In the genomic region with DNA sequence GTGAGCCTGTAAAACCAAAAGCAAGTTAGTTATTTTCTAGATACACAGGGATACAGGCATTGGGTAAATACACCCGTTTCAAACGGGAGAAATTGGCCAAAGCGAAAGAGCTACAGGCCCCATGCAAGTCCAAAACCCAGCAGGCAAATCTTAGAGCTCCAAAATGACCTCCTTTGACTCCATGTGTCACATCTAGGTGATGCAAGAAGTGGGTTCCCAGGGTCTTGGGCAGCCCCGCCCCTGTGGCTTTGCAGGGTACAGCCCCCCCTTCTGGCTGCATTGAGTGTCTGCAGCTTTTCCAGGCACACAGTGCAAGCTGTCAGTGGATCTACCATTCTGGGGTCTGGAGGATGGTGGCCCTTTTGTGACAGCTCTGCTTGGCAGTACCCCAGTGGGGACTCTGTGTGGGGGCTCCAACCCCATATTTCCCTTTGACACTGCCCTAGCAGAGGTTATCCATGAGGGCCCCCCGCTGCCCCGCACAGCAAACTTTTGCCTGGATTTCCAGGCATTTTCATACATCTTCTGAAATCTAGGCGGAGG, we compare ENCODE assay signal across 8 cellular contexts.
DNase-seq lines count a peak whose midpoint lies in the region; ATAC-seq and TF ChIP-seq lines count a peak whose summit lies in the region.
"Not testable (repeated sequence)": the region's sequence is repeated elsewhere in the genome, so short reads cannot be mapped to it uniquely, and the experiment has no call there.

No MANE protein-coding gene starts in this region.

- H3K4me2 ChIP-seq in neural progenitor cell = not testable (repeated sequence)

- not testable (repeated sequence) for H3K4me3 Mint-ChIP-seq in Calu3 (ENCODE audit: low read depth, unreplicated experiment); HFFc6; MCF 10A (ENCODE audit: unreplicated experiment); neural progenitor cell

- CTCF ChIA-PET in Calu3 (lab: Charles Lee) = not testable (repeated sequence)
- CTCF ChIA-PET in RWPE1 (lab: Yijun Ruan, JAX) (interaction anchor here (0.6 kb wide), 1 partner anchor 798 kb away, joined by 3 read pairs; no protein-coding TSS in a partner anchor), MCF 10A (lab: Yijun Ruan, JAX) (interaction anchor here (1.0 kb wide), 1 partner anchor 26 kb away, joined by 3 read pairs; no protein-coding TSS in a partner anchor)

- intact Hi-C loops in Calu3 (cut with micrococcal nuclease; ENCODE audit: unreplicated experiment); MCF 10A (cut with micrococcal nuclease): not testable (repeated sequence)

- H3K9ac ChIP-seq in neural progenitor cell = not testable (repeated sequence)

- not testable (repeated sequence) for H3K4me1 Mint-ChIP-seq in Calu3 (ENCODE audit: low read depth, unreplicated experiment); HFFc6 (ENCODE audit: low read depth); MCF 10A (ENCODE audit: insufficient read depth, unreplicated experiment); neural progenitor cell

- H2AFZ ChIP-seq in neural progenitor cell (replicated peaks) = not testable (repeated sequence)

- H3K79me2 ChIP-seq in neural progenitor cell (ENCODE audit: low read depth) = not testable (repeated sequence)

- DNase-seq in Calu3 (peak; percentile 17), MCF 10A (ENCODE audit: unreplicated experiment) (peak; percentile 47), fibroblast of pulmonary artery (ENCODE audit: low read depth) (peak; percentile 33), neural progenitor cell (ENCODE audit: low spot score) (peak; percentile 13)
- not testable (repeated sequence) for DNase-seq in HFFc6; RWPE1 (ENCODE audit: low spot score)
- DNase-seq in activated CD8-positive, alpha-beta memory T cell treated with anti-CD3 and anti-CD28 coated beads for 24 hours = peak; percentile 67
- DNase-seq in stimulated activated naive CD8-positive, alpha-beta T cell treated with anti-CD3 and anti-CD28 coated beads, Interleukin-15, Interleukin-2, amounts not matched to agents 100 U/mL and 50 U/mL, for 24 hours = peak; percentile 36

- H3K27ac ChIP-seq in RWPE1, neural progenitor cell: not testable (repeated sequence)

- H3K4me1 ChIP-seq in neural progenitor cell = not testable (repeated sequence)

- H3K27ac Mint-ChIP-seq in Calu3 (ENCODE audit: unreplicated experiment); HFFc6; MCF 10A (ENCODE audit: low read depth, unreplicated experiment); neural progenitor cell: not testable (repeated sequence)

- H3K4me3 ChIP-seq in fibroblast of pulmonary artery (replicated peaks; ENCODE audit: low read depth, low read length); neural progenitor cell: not testable (repeated sequence)

- POLR2A ChIA-PET in RWPE1 (lab: Yijun Ruan, JAX; ENCODE audit: low non-redundant PET); MCF 10A (lab: Yijun Ruan, JAX): not testable (repeated sequence)

- H3K36me3 Mint-ChIP-seq in Calu3 (ENCODE audit: insufficient read depth, unreplicated experiment); HFFc6 (ENCODE audit: low read depth): not testable (repeated sequence)
- H3K36me3 Mint-ChIP-seq in MCF 10A (ENCODE audit: insufficient read depth, unreplicated experiment) (peaks cover 22% of the 10 kb centered on the region), neural progenitor cell (peaks cover 10% of the 10 kb centered on the region)

- peak; percentile 49 for TF ChIP-seq CTCF in Calu3 (IDR thresholded peaks at IDR 0.05; ENCODE audit: unreplicated experiment)
- peak; percentile 61 for TF ChIP-seq CTCF in HFFc6 (IDR thresholded peaks at IDR 0.05)
- peak; percentile 40 for TF ChIP-seq CTCF in RWPE1 (conservative IDR thresholded peaks at IDR 0.05; ENCODE audit: low read depth)
- peak; percentile 70 for TF ChIP-seq CTCF in MCF 10A (IDR thresholded peaks at IDR 0.05; ENCODE audit: unreplicated experiment)
- TF ChIP-seq CTCF in fibroblast of pulmonary artery (IDR thresholded peaks at IDR 0.05; ENCODE audit: low read length, missing control alignments) = peak; percentile 40
- TF ChIP-seq CTCF in neural progenitor cell (IDR thresholded peaks at IDR 0.05) = peak; percentile 54

- not testable (repeated sequence) for H3K36me3 ChIP-seq in neural progenitor cell

- not testable (repeated sequence) for BruUV-seq in Calu3 (replicated peaks; lab: Mats Ljungman, UMichigan); MCF 10A (replicated peaks; lab: Mats Ljungman, UMichigan)

- not testable (repeated sequence) for H3K27me3 ChIP-seq in neural progenitor cell

- not testable (repeated sequence) for H3K27me3 Mint-ChIP-seq in Calu3 (ENCODE audit: unreplicated experiment); HFFc6 (ENCODE audit: insufficient read depth); MCF 10A (ENCODE audit: insufficient read depth, unreplicated experiment); neural progenitor cell (ENCODE audit: insufficient read depth, low read depth)

- not testable (repeated sequence) for H3F3A ChIP-seq in neural progenitor cell (ENCODE audit: low read depth)

- H3K9me3 Mint-ChIP-seq in Calu3 (ENCODE audit: low read depth, unreplicated experiment); HFFc6; MCF 10A (ENCODE audit: unreplicated experiment); neural progenitor cell: not testable (repeated sequence)

- not testable (repeated sequence) for H4K20me1 ChIP-seq in neural progenitor cell (ENCODE audit: low read depth)

- not testable (repeated sequence) for ATAC-seq in stimulated activated naive CD8-positive, alpha-beta T cell treated with anti-CD3 and anti-CD28 coated beads, Interleukin-15, Interleukin-2, amounts not matched to agents 100 U/mL and 50 U/mL, for 24 hours

- H3K9me3 ChIP-seq in neural progenitor cell (ENCODE audit: low read depth) = not testable (repeated sequence)
